In the genomic region with DNA sequence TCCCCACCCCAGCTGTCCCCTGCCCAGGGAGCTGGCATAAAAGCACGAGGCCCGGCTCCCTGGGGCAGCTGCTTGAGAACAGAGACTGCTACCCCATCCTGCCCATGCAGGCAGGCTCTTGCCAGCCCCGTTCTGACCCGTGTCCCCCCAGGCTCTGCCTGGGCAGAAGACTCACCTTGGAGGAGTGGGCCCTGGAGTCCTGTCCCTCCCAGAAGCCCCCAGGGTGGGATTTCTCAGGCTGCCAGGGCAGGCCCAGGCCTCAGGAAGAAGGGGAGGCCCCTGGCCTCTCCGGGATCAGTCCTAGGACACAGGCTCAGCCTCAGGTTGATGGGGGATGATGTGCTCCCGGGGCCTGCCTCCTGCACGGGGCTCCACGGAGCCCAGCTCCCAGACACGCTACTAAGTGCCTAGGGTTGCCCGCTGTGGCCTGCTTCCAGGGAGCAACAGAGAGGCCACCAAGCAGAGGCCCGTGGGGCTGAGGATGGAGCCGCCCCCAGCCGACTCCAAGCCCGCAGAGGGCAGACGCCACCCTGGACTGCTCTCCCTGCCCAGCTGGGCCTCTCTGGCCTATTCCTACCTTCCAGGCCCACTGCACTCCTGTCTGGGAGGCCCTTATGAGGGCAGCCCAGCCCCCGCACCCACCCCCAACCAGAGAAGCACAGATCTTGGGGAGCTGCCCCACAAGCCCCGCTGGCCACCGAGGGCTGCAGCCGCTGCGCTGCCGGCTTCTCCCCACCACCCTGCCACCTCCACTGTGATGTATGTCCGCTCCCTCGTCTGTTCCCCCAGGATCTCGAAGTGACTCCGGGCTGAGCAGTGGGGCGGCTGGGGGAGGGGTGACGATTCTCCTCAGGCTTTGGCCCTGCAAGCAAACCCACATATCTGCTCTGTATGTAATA, we compare ENCODE assay signal across 1 cellular context.
TF ChIP-seq lines count a peak whose summit lies in the region.

No MANE protein-coding gene starts in this region.

TF ChIP-seq in IMR-90, 13 proteins besides CTCF, POLR2A, EP300 and RAD21:
- TF ChIP-seq, protein P1, sequence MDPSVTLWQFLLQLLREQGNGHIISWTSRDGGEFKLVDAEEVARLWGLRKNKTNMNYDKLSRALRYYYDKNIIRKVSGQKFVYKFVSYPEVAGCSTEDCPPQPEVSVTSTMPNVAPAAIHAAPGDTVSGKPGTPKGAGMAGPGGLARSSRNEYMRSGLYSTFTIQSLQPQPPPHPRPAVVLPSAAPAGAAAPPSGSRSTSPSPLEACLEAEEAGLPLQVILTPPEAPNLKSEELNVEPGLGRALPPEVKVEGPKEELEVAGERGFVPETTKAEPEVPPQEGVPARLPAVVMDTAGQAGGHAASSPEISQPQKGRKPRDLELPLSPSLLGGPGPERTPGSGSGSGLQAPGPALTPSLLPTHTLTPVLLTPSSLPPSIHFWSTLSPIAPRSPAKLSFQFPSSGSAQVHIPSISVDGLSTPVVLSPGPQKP (IDR thresholded peaks at IDR 0.05; ENCODE audit: borderline replicate concordance, low read depth, low read length): no peak
- TF ChIP-seq BHLHE40 (IDR thresholded peaks at IDR 0.05; ENCODE audit: low read depth, low read length) (no peak), MAFK (IDR thresholded peaks at IDR 0.05; ENCODE audit: low read depth, low read length) (no peak), RFX5 (IDR thresholded peaks at IDR 0.05; ENCODE audit: low read depth, low read length) (no peak)
